8 cellular contexts compared by ENCODE assay signal in the genomic region with DNA sequence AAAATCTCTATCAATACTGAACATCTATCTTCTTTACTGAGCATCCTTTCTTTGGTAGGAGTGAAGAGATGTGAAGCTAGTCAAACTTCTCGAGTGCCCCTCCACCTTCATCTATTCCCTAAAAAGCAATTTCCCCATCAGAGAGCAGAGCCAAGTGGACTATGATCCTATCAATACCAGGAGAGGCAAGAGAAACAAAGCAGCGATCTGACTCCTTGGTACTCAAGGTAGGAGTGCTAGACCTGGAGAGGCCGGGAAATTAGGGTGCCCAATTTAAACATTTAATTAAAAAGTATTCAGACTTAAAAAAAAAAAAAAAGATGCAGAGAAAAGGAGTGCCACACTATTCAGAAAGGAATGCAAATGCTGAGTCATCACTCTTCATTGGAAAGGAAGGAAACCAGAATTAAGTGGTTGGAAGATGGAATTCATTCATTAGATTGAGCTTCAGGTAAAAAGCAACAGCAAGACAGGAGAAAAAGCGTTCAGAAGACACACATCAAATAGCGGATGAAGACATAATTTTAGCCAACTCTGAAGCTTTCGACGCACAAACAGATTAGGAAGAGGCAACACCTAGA. TPM values are rescaled to one million over a fixed set of nuclear protein-coding genes. Genes with fewer than 3 reads are reported as not detected.
DNase-seq lines count a peak whose midpoint lies in the region; ATAC-seq and TF ChIP-seq lines count a peak whose summit lies in the region.

No MANE protein-coding gene starts in this region.

- peak overlapping the region in 1 of 2 donors; percentile 96 for H3K27ac ChIP-seq in testis

- peaks cover 50% of the 10 kb centered on the region for H3K4me1 Mint-ChIP-seq in activated naive CD4-positive, alpha-beta T cell treated with anti-CD3 and anti-CD28 coated beads, Interleukin-2, amount 10 ng/mL, durations not matched to agents 7 days and 5 days

- no peak for DNase-seq in activated naive CD4-positive, alpha-beta T cell treated with anti-CD3 and anti-CD28 coated beads, Interleukin-2, amount 10 ng/mL, durations not matched to agents 7 days and 5 days
- DNase-seq in activated naive CD4-positive, alpha-beta T cell treated with Interleukin-2 at 50 U/mL for 16 hours, result no peak
- no peak for DNase-seq in activated naive CD4-positive, alpha-beta T cell treated with anti-CD3 and anti-CD28 coated beads, Interleukin-2, amount 50 U/mL, for 72 hours (ENCODE audit: low spot score in 2 of 2)
- DNase-seq in inferior parietal cortex (ENCODE audit: extremely low spot score) (peak; percentile 6), testis (no peak), left lobe of liver (ENCODE audit: low spot score) (no peak), AG20443 (ENCODE audit: low spot score) (no peak), ecto neural progenitor cell (ENCODE audit: low spot score) (no peak)

- CTCF ChIA-PET in activated naive CD4-positive, alpha-beta T cell treated with anti-CD3 and anti-CD28 coated beads, Interleukin-2, amount 10 ng/mL, durations not matched to agents 7 days and 5 days (lab: Charles Lee), result interaction anchor here (1.0 to 1.3 kb wide), 2 partner anchors 9 to 65 kb away, joined by 3 to 4 read pairs; no protein-coding TSS in a partner anchor

- no peak for ATAC-seq in activated naive CD4-positive, alpha-beta T cell treated with anti-CD3 and anti-CD28 coated beads, Interleukin-2, amount 50 U/mL, for 72 hours
- no peak for ATAC-seq in left lobe of liver

- TF ChIP-seq CTCF in testis (IDR thresholded peaks at IDR 0.05), result no peak

- H3K36me3 ChIP-seq in testis (ENCODE audit: low read depth, missing control alignments), result no peaks in the 10 kb centered on the region

- H3K9me3 Mint-ChIP-seq in activated naive CD4-positive, alpha-beta T cell treated with anti-CD3 and anti-CD28 coated beads, Interleukin-2, amount 10 ng/mL, durations not matched to agents 7 days and 5 days, result no peaks in the 10 kb centered on the region
- no peaks in the 10 kb centered on the region for H3K9me3 Mint-ChIP-seq in activated naive CD4-positive, alpha-beta T cell treated with anti-CD3 and anti-CD28 coated beads, Interleukin-2, amount 50 U/mL, for 72 hours

- H3K4me1 ChIP-seq in testis, result peaks cover 27% of the 10 kb centered on the region

- WGBS in testis, 2 donors, result 7 to 14% methylated on average over 7 of the region's 7 CpGs

- H3K4me3 ChIP-seq in testis, result peak overlapping the region; percentile 83 to 86

- intact Hi-C loops in testis (cut with DNase I; ENCODE audit: low total_unique reads), result no loop called here

- H3K9me3 ChIP-seq in testis, result no peaks in the 10 kb centered on the region

- H3K27me3 ChIP-seq in testis, result no peaks in the 10 kb centered on the region

- no peak for TF ChIP-seq POLR2A in testis (IDR thresholded peaks at IDR 0.05)

- peak overlapping the region; percentile 96 for H3K4me3 Mint-ChIP-seq in activated naive CD4-positive, alpha-beta T cell treated with anti-CD3 and anti-CD28 coated beads, Interleukin-2, amount 10 ng/mL, durations not matched to agents 7 days and 5 days

- no peaks in the 10 kb centered on the region for H3K27me3 Mint-ChIP-seq in activated naive CD4-positive, alpha-beta T cell treated with anti-CD3 and anti-CD28 coated beads, Interleukin-2, amount 10 ng/mL, durations not matched to agents 7 days and 5 days

- H3K36me3 Mint-ChIP-seq in activated naive CD4-positive, alpha-beta T cell treated with anti-CD3 and anti-CD28 coated beads, Interleukin-2, amount 10 ng/mL, durations not matched to agents 7 days and 5 days, result peaks cover 31% of the 10 kb centered on the region
- peaks cover 45 to 50% of the 10 kb centered on the region in 2 donors for H3K36me3 Mint-ChIP-seq in activated naive CD4-positive, alpha-beta T cell treated with anti-CD3 and anti-CD28 coated beads, Interleukin-2, amount 50 U/mL, for 72 hours

- peak overlapping the region; percentile 98 for H3K27ac Mint-ChIP-seq in activated naive CD4-positive, alpha-beta T cell treated with anti-CD3 and anti-CD28 coated beads, Interleukin-2, amount 10 ng/mL, durations not matched to agents 7 days and 5 days
- peak overlapping the region; percentile 96 to 97 for H3K27ac Mint-ChIP-seq in activated naive CD4-positive, alpha-beta T cell treated with anti-CD3 and anti-CD28 coated beads, Interleukin-2, amount 50 U/mL, for 72 hours

RNA-seq across cellular contexts. Expression of gene TIAL1, which starts 1.5 kb away (rescaled TPM):
- 100 to 1,000 TPM; 208 to 219 TPM for total RNA-seq in activated naive CD4-positive, alpha-beta T cell treated with anti-CD3 and anti-CD28 coated beads, Interleukin-2, amount 50 U/mL, for 72 hours
- total RNA-seq in testis, result 10 to 100 TPM; 71.0 to 82.3 TPM
- polyA plus RNA-seq in testis (ENCODE audit: insufficient read depth, low read depth, low replicate concordance), result 104 TPM
- 39.3 TPM for total RNA-seq in left lobe of liver

RNA-seq across cellular contexts. Expression of gene RGS10, which starts 52.7 kb away (rescaled TPM):
- total RNA-seq in activated naive CD4-positive, alpha-beta T cell treated with anti-CD3 and anti-CD28 coated beads, Interleukin-2, amount 50 U/mL, for 72 hours, result 100 to 1,000 TPM; 183 to 251 TPM
- total RNA-seq in testis (1 to 10 TPM; 3.6 to 7.1 TPM), left lobe of liver (1.3 TPM)
- polyA plus RNA-seq in testis (ENCODE audit: insufficient read depth, low read depth, low replicate concordance), result 13.7 TPM

RNA-seq across cellular contexts. Expression of gene BAG3, which starts 56.0 kb away (rescaled TPM):
- 10 to 100 TPM; 25.5 to 31.9 TPM for total RNA-seq in activated naive CD4-positive, alpha-beta T cell treated with anti-CD3 and anti-CD28 coated beads, Interleukin-2, amount 50 U/mL, for 72 hours
- total RNA-seq in testis (10 to 100 TPM; 36.7 to 44.8 TPM), left lobe of liver (11.3 TPM)
- polyA plus RNA-seq in testis (ENCODE audit: insufficient read depth, low read depth, low replicate concordance), result 50.3 TPM

Comparison
In these comparisons a context has a peak if more than half of its experiments do, and no peak if none do; other contexts are left out.
1. RNA of gene RGS10, which starts 52.7 kb away (total RNA-seq): 183 to 251 TPM in activated naive CD4-positive, alpha-beta T cell treated with anti-CD3 and anti-CD28 coated beads, Interleukin-2, amount 50 U/mL, for 72 hours; 3.6 to 7.1 TPM in testis and 1.3 TPM in left lobe of liver (single experiment); every median in the first group is over 10 times any median in the second.